Comparison of ENCODE assay signal across 16 cellular contexts in genomic region chr7:70649323-70649722, GRCh38.
DNase-seq lines count a peak whose midpoint lies in the region; ATAC-seq and TF ChIP-seq lines count a peak whose summit lies in the region.
"Had no signal": no experiment of that assay in that cellular context is flagged by ENCODE, and none has a peak within 500 bp of the region (broad histone marks: within the 10 kb centered on the region; RNA-seq: fewer than 3 reads in every experiment).

No MANE protein-coding gene starts in this region.

- POLR2A ChIA-PET in CD8-positive, alpha-beta memory T cell (lab: Charles Lee), result interaction anchor here (0.9 kb wide), 1 partner anchor 314 kb away, joined by 3 read pairs; no protein-coding TSS in a partner anchor

- peaks cover 2% of the 10 kb centered on the region for H3K36me3 Mint-ChIP-seq in activated CD4-positive, alpha-beta T cell treated with anti-CD3 and anti-CD28 coated beads, Interleukin-2, amount 10 ng/mL, durations not matched to agents 24 days and 14 days (ENCODE audit: low read depth)
- H3K36me3 Mint-ChIP-seq in CD8-positive, alpha-beta memory T cell, result peaks cover 0 to 6% (median 4%) of the 10 kb centered on the region in 3 donors
- peaks cover 19% of the 10 kb centered on the region for H3K36me3 Mint-ChIP-seq in effector memory CD8-positive, alpha-beta T cell (ENCODE audit: insufficient read depth)
- H3K36me3 Mint-ChIP-seq in Calu3 (ENCODE audit: insufficient read depth, unreplicated experiment), result no peaks in the 10 kb centered on the region
- H3K36me3 Mint-ChIP-seq: CD4-positive, CD25-positive, alpha-beta regulatory T cell had no signal

- no TSS peak for BruUV-seq in Calu3 (replicated peaks; lab: Mats Ljungman, UMichigan)

- ATAC-seq in effector memory CD8-positive, alpha-beta T cell (replicated peaks), result no peak

- peak overlapping the region; percentile 57 for H3K27ac Mint-ChIP-seq in activated CD4-positive, alpha-beta T cell treated with anti-CD3 and anti-CD28 coated beads, Interleukin-2, amount 10 ng/mL, durations not matched to agents 24 days and 14 days
- peak overlapping the region; percentile 73 to 98 (median 96) for H3K27ac Mint-ChIP-seq in CD8-positive, alpha-beta memory T cell
- H3K27ac Mint-ChIP-seq in effector memory CD8-positive, alpha-beta T cell, result peak overlapping the region; percentile 89 to 95
- H3K27ac Mint-ChIP-seq in Calu3 (ENCODE audit: unreplicated experiment), result no peak overlapping the region

- H3K36me3 ChIP-seq in CD8-positive, alpha-beta memory T cell (ENCODE audit: insufficient read depth, low read length), result no peaks in the 10 kb centered on the region
- no peaks in the 10 kb centered on the region for H3K36me3 ChIP-seq in H7 (replicated peaks; ENCODE audit: control insufficient read depth, insufficient read depth, low read length)

- H3K27me3 Mint-ChIP-seq in activated CD4-positive, alpha-beta T cell treated with anti-CD3 and anti-CD28 coated beads, Interleukin-2, amount 10 ng/mL, durations not matched to agents 24 days and 14 days, result peaks cover 23% of the 10 kb centered on the region
- H3K27me3 Mint-ChIP-seq in CD8-positive, alpha-beta memory T cell, result no peaks in the 10 kb centered on the region
- no peaks in the 10 kb centered on the region for H3K27me3 Mint-ChIP-seq in effector memory CD8-positive, alpha-beta T cell
- H3K27me3 Mint-ChIP-seq in Calu3 (ENCODE audit: unreplicated experiment), result no peaks in the 10 kb centered on the region
- H3K27me3 Mint-ChIP-seq: CD4-positive, CD25-positive, alpha-beta regulatory T cell had no signal

- CTCF ChIA-PET in CD8-positive, alpha-beta memory T cell (lab: Charles Lee), result interaction anchor here (1.9 kb wide), 1 partner anchor 45 kb away, joined by 8 read pairs; no protein-coding TSS in a partner anchor
- CTCF ChIA-PET in Calu3 (lab: Charles Lee), result no interaction called here

- H3K27me3 ChIP-seq in CD8-positive, alpha-beta memory T cell (ENCODE audit: insufficient read depth, low read length, poor library complexity, severe bottlenecking), result no peaks in the 10 kb centered on the region
- H3K27me3 ChIP-seq in H7 (ENCODE audit: control insufficient read depth, insufficient read depth, low read length), result no peaks in the 10 kb centered on the region
- H3K27me3 ChIP-seq: BLaER1 treated with 17β-estradiol and CSF1 and Interleukin-3, amounts not matched to agents 10 nM and 100 nM had no signal

- H3K9me3 ChIP-seq in CD8-positive, alpha-beta memory T cell (ENCODE audit: low read length), result no peaks in the 10 kb centered on the region

- intact Hi-C loops in activated CD4-positive, alpha-beta T cell treated with anti-CD3 and anti-CD28 coated beads, Interleukin-2, amount 10 ng/mL, durations not matched to agents 24 days and 14 days (cut with micrococcal nuclease), result loop anchor here (5.0 to 10.0 kb wide), 2 partner anchors 48 to 335 kb away; no protein-coding TSS in a partner anchor
- intact Hi-C loops in Calu3 (cut with micrococcal nuclease; ENCODE audit: unreplicated experiment), result no loop called here

- no peak overlapping the region for H3K4me3 ChIP-seq in CD8-positive, alpha-beta memory T cell (ENCODE audit: low read length)
- H3K4me3 ChIP-seq in H7 (ENCODE audit: insufficient read depth, low read depth, low read length), result no peak overlapping the region
- H3K4me3 ChIP-seq: BLaER1 treated with 17β-estradiol and CSF1 and Interleukin-3, amounts not matched to agents 10 nM and 100 nM; GM23248 had no signal

- peaks cover 26% of the 10 kb centered on the region for H3K4me1 ChIP-seq in CD8-positive, alpha-beta memory T cell (ENCODE audit: insufficient read depth, low read length)

- DNase-seq in activated CD4-positive, alpha-beta T cell treated with anti-CD3 and anti-CD28 coated beads, Interleukin-2, amount 10 ng/mL, durations not matched to agents 24 days and 14 days, result no peak
- DNase-seq in activated CD4-positive, alpha-beta T cell treated with anti-CD3 and anti-CD28 coated beads for 48 hours, result no peak
- no peak for DNase-seq in CD8-positive, alpha-beta memory T cell
- no peak for DNase-seq in effector memory CD8-positive, alpha-beta T cell
- DNase-seq in H7, result no peak
- no peak for DNase-seq in Calu3
- no peak for DNase-seq in UCSD-AML1 (lab: John Stamatoyannopoulos, UW; ENCODE audit: unreplicated experiment)
- DNase-seq: AML-193; CD4-positive, CD25-positive, alpha-beta regulatory T cell; COR-L47; DMS53; GF-D8; GM23248; KBM-7 had no signal

- peaks cover 13% of the 10 kb centered on the region for H3K4me1 Mint-ChIP-seq in activated CD4-positive, alpha-beta T cell treated with anti-CD3 and anti-CD28 coated beads, Interleukin-2, amount 10 ng/mL, durations not matched to agents 24 days and 14 days
- peaks cover 33 to 49% (median 37%) of the 10 kb centered on the region in 3 donors for H3K4me1 Mint-ChIP-seq in CD8-positive, alpha-beta memory T cell
- H3K4me1 Mint-ChIP-seq in effector memory CD8-positive, alpha-beta T cell (ENCODE audit: low read depth in 2 of 2), result peaks cover 32 to 33% of the 10 kb centered on the region in 2 donors
- no peaks in the 10 kb centered on the region for H3K4me1 Mint-ChIP-seq in Calu3 (ENCODE audit: low read depth, unreplicated experiment)

- no peak overlapping the region for H3K4me3 Mint-ChIP-seq in activated CD4-positive, alpha-beta T cell treated with anti-CD3 and anti-CD28 coated beads, Interleukin-2, amount 10 ng/mL, durations not matched to agents 24 days and 14 days
- peak overlapping the region in 3 of 7 donors; percentile 62 to 68 (median 63) for H3K4me3 Mint-ChIP-seq in CD8-positive, alpha-beta memory T cell
- H3K4me3 Mint-ChIP-seq in effector memory CD8-positive, alpha-beta T cell, result peak overlapping the region; percentile 59 to 65
- no peak overlapping the region for H3K4me3 Mint-ChIP-seq in Calu3 (ENCODE audit: low read depth, unreplicated experiment)

- TF ChIP-seq CTCF in Calu3 (IDR thresholded peaks at IDR 0.05; ENCODE audit: unreplicated experiment), result no peak

- no peak overlapping the region for H3K27ac ChIP-seq in CD8-positive, alpha-beta memory T cell (ENCODE audit: low read depth, low read length)
- H3K27ac ChIP-seq: 22Rv1; BLaER1 treated with 17β-estradiol and CSF1 and Interleukin-3, amounts not matched to agents 10 nM and 100 nM; GM23248 had no signal

- peaks cover 20% of the 10 kb centered on the region for H3K9me3 Mint-ChIP-seq in activated CD4-positive, alpha-beta T cell treated with anti-CD3 and anti-CD28 coated beads, Interleukin-2, amount 10 ng/mL, durations not matched to agents 24 days and 14 days
- peaks cover 0 to 1% (median 0%) of the 10 kb centered on the region in 5 donors for H3K9me3 Mint-ChIP-seq in CD8-positive, alpha-beta memory T cell
- no peaks in the 10 kb centered on the region for H3K9me3 Mint-ChIP-seq in effector memory CD8-positive, alpha-beta T cell
- H3K9me3 Mint-ChIP-seq in Calu3 (ENCODE audit: low read depth, unreplicated experiment), result peaks cover 3% of the 10 kb centered on the region

Comparison
In these comparisons a context has a peak if more than half of its experiments do, and no peak if none do; other contexts are left out.
1. H3K4me3 Mint-ChIP-seq: peak in effector memory CD8-positive, alpha-beta T cell (2 of 2); none in activated CD4-positive, alpha-beta T cell treated with anti-CD3 and anti-CD28 coated beads, Interleukin-2, amount 10 ng/mL, durations not matched to agents 24 days and 14 days (single experiment) and Calu3 (single experiment).